16 cellular contexts compared by ENCODE assay signal in genomic region chr6:5772634-5773230, GRCh38.
DNase-seq lines count a peak whose midpoint lies in the region; ATAC-seq, FAIRE-seq and TF ChIP-seq lines count a peak whose summit lies in the region.
"Had no signal": no experiment of that assay in that cellular context is flagged by ENCODE, and none has a peak within 500 bp of the region (broad histone marks: within the 10 kb centered on the region; RNA-seq: fewer than 3 reads in every experiment).

No MANE protein-coding gene starts in this region.

- peaks cover 25% of the 10 kb centered on the region for H3K4me1 Mint-ChIP-seq in nephron progenitor cell
- H3K4me1 Mint-ChIP-seq: H9 had no signal

- H3K36me3 Mint-ChIP-seq in nephron progenitor cell (ENCODE audit: low read depth) = peaks cover 29% of the 10 kb centered on the region

- H3K9me3 Mint-ChIP-seq in nephron progenitor cell = peaks cover 17% of the 10 kb centered on the region

- peak; percentile 60 to 64; a peak in 3 of 6 replicates for ATAC-seq in A549

- H3K27ac ChIP-seq in A549 (no peak overlapping the region), WERI-Rb-1 (peak overlapping the region; percentile 46), tibial artery (no peak overlapping the region)
- H3K27ac ChIP-seq: C4-2B had no signal

- peak overlapping the region; percentile 29 for H3K27ac Mint-ChIP-seq in nephron progenitor cell
- H3K27ac Mint-ChIP-seq: B cell; CD4-positive, alpha-beta memory T cell; IgD-negative memory B cell had no signal

- H3K36me3 ChIP-seq in WERI-Rb-1 (peaks cover 7% of the 10 kb centered on the region), tibial artery (peaks cover 0 to 10% (median 3%) of the 10 kb centered on the region in 3 donors)

- POLR2A ChIA-PET in A549 (lab: Yijun Ruan, JAX) = no interaction called here

- FAIRE-seq in A549 (lab: Jason Lieb, UNC) = no peak
- FAIRE-seq: GM12891 had no signal

- no peak for TF ChIP-seq CTCF in A549 (IDR thresholded peaks at IDR 0.05)
- no peak for TF ChIP-seq CTCF in WERI-Rb-1 (IDR thresholded peaks at IDR 0.05; ENCODE audit: low read depth, low read length)
- no peak for TF ChIP-seq CTCF in nephron progenitor cell (IDR thresholded peaks at IDR 0.05)
- no peak for TF ChIP-seq CTCF in tibial artery (IDR thresholded peaks at IDR 0.05)

- no peak for TF ChIP-seq EP300 in A549 (IDR thresholded peaks at IDR 0.05)

- TF ChIP-seq RAD21 in A549 (conservative IDR thresholded peaks at IDR 0.05 in 1 of 2, IDR thresholded peaks at IDR 0.05 in 1 of 2) = no peak

- H3K27me3 ChIP-seq in WERI-Rb-1 (ENCODE audit: insufficient read depth, low read depth, severe bottlenecking) (no peaks in the 10 kb centered on the region), tibial artery (no peaks in the 10 kb centered on the region)

- intact Hi-C loops in tibial artery (cut with DNase I; ENCODE audit: low total_unique reads) = no loop called here

- H3K4me3 ChIP-seq in A549 (no peak overlapping the region), WERI-Rb-1 (ENCODE audit: low read depth, low read length) (no peak overlapping the region), tibial artery (no peak overlapping the region)

- 72% methylated on average over 11 of the region's 13 CpGs for WGBS in A549 (ENCODE audit: missing lambda C conversion rate)

- no peaks in the 10 kb centered on the region for H3K4me1 ChIP-seq in A549
- no peaks in the 10 kb centered on the region for H3K4me1 ChIP-seq in tibial artery
- H3K4me1 ChIP-seq: Caco-2 had no signal

- no peaks in the 10 kb centered on the region for H3K9me3 ChIP-seq in A549
- peaks cover 17% of the 10 kb centered on the region for H3K9me3 ChIP-seq in WERI-Rb-1 (ENCODE audit: severe bottlenecking)
- H3K9me3 ChIP-seq in tibial artery = no peaks in the 10 kb centered on the region
- H3K9me3 ChIP-seq: Caco-2 had no signal

- TF ChIP-seq POLR2A in A549 (IDR thresholded peaks at IDR 0.05; ENCODE audit: low read length) = no peak

- H3K4me3 Mint-ChIP-seq in nephron progenitor cell = no peak overlapping the region
- H3K4me3 Mint-ChIP-seq: B cell; CD4-positive, alpha-beta memory T cell; H9; IgD-negative memory B cell had no signal

- H3K27me3 Mint-ChIP-seq in nephron progenitor cell (ENCODE audit: low read depth, poor library complexity) = no peaks in the 10 kb centered on the region
- H3K27me3 Mint-ChIP-seq: B cell; CD4-positive, alpha-beta memory T cell; IgD-negative memory B cell had no signal

- CTCF ChIA-PET in A549 (lab: Yijun Ruan, JAX) = no interaction called here

- no peak overlapping the region for H3K4me2 ChIP-seq in A549

- DNase-seq in A549 (ENCODE audit: low read depth in 1 of 2, low spot score in 1 of 2) (peak in 1 of 2 experiments; percentile 15), DMS53 treated with DMSO at 0.1 percent for 48 hours (lab: John Stamatoyannopoulos, UW; ENCODE audit: unreplicated experiment) (peak; percentile 87), WERI-Rb-1 (peak; percentile 66), nephron progenitor cell (no peak), T-helper 9 cell (no peak), tibial artery (no peak), NCI-H1436 (lab: John Stamatoyannopoulos, UW) (no peak)
- DNase-seq: Caco-2; CD4-positive, alpha-beta memory T cell; DMS79; GOT3; H9 had no signal

TF ChIP-seq in A549, 52 proteins besides CTCF, POLR2A, EP300 and RAD21:
- TF ChIP-seq MAFK (IDR thresholded peaks at IDR 0.05; ENCODE audit: partially characterized antibody) = no peak
- no peak for TF ChIP-seq FOSL2 (IDR thresholded peaks at IDR 0.05)
- peak; percentile 42 for TF ChIP-seq FOSL2 (CRISPR knock-in tag; IDR thresholded peaks at IDR 0.05)

Comparison
In these comparisons a context has a peak if more than half of its experiments do, and no peak if none do; other contexts are left out.
1. DNase-seq: peak in DMS53 treated with DMSO at 0.1 percent for 48 hours (single experiment) and WERI-Rb-1 (single experiment); none in nephron progenitor cell (single experiment), T-helper 9 cell (single experiment), tibial artery (0 of 2) and NCI-H1436 (single experiment).